Comparison of ENCODE assay signal across 16 cellular contexts in the genomic region with DNA sequence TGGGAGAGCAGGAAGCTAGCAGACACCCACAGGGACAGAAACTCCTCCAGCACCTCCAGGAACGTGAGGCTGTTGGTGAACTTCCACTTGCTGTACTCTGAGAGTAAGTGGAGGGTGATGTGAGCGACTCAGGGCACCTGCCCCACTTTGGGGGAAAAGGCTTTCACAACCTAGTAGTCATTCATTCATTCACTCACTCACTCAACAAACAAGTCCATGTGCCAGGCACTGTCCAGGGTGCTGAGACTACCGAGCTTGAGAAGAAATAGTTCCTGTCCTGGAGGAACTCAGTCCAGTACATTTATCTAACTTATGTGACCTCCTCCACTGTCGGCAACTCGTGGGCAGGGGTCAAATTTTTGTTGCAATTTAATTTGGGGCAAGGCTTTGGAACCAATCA. TPM values are rescaled to one million over a fixed set of nuclear protein-coding genes. Genes with fewer than 3 reads are reported as not detected.
A peak's percentile ranks its signal among the peaks of the same experiment; 100 is the strongest.
DNase-seq lines count a peak whose midpoint lies in the region; ATAC-seq, FAIRE-seq and TF ChIP-seq lines count a peak whose summit lies in the region.
"Had no signal": no experiment of that assay in that cellular context is flagged by ENCODE, and none has a peak within 500 bp of the region (broad histone marks: within the 10 kb centered on the region; RNA-seq: fewer than 3 reads in every experiment).

No MANE protein-coding gene starts in this region.

- H3K4me3 ChIP-seq in NB4 (ENCODE audit: low read depth, low read length) (no peak overlapping the region), bronchial epithelial cell (ENCODE audit: low read depth, low read length) (no peak overlapping the region), mesenchymal stem cell (ENCODE audit: insufficient read depth in 1 of 2, low read depth in 1 of 2, low read length in 2 of 2) (no peak overlapping the region), smooth muscle cell (no peak overlapping the region)
- H3K4me3 ChIP-seq: body of pancreas, ovary, upper lobe of left lung had no signal

- H4K8ac ChIP-seq in mesenchymal stem cell (ENCODE audit: low read length): no peak overlapping the region

- no peak overlapping the region for H2BK5ac ChIP-seq in mesenchymal stem cell (ENCODE audit: low read depth, low read length, poor library complexity, severe bottlenecking)

- TF ChIP-seq CTCF in NB4 (IDR thresholded peaks at IDR 0.05; ENCODE audit: low read depth, low read length) (no peak), bronchial epithelial cell (IDR thresholded peaks at IDR 0.05; ENCODE audit: insufficient read depth, low read length, severe bottlenecking) (no peak), smooth muscle cell (IDR thresholded peaks at IDR 0.05; ENCODE audit: borderline replicate concordance, insufficient read depth, poor library complexity, severe bottlenecking) (no peak)

- H3K79me2 ChIP-seq in smooth muscle cell (ENCODE audit: low read depth): no peaks in the 10 kb centered on the region

- no peak overlapping the region for H2BK120ac ChIP-seq in mesenchymal stem cell (ENCODE audit: low read depth, low read length)

- H3K79me1 ChIP-seq in mesenchymal stem cell (replicated peaks; ENCODE audit: low read length, poor library complexity, severe bottlenecking): no peaks in the 10 kb centered on the region

- no peaks in the 10 kb centered on the region for H4K20me1 ChIP-seq in smooth muscle cell (ENCODE audit: low read depth)

- no peak overlapping the region for H3K18ac ChIP-seq in mesenchymal stem cell (ENCODE audit: low read depth in 1 of 2, low read length in 2 of 2)

- no peak overlapping the region for H4K91ac ChIP-seq in mesenchymal stem cell (ENCODE audit: low read length)

- no peak overlapping the region for H2BK12ac ChIP-seq in mesenchymal stem cell (ENCODE audit: low read length in 2 of 2)

- no peaks in the 10 kb centered on the region for H3F3A ChIP-seq in smooth muscle cell (ENCODE audit: low read depth)

- no peak overlapping the region for H3K23ac ChIP-seq in mesenchymal stem cell (ENCODE audit: low read length in 2 of 2)

- FAIRE-seq in bronchial epithelial cell (lab: Jason Lieb, UNC): peak; percentile 73

- H3K27me3 ChIP-seq in bronchial epithelial cell (ENCODE audit: control insufficient read depth, insufficient read depth, low read length) (no peaks in the 10 kb centered on the region), mesenchymal stem cell (ENCODE audit: control insufficient read depth in 1 of 2, insufficient read depth in 1 of 2, low read length in 2 of 2) (peaks cover 12% of the 10 kb centered on the region in 2 experiments), smooth muscle cell (ENCODE audit: low read depth) (no peaks in the 10 kb centered on the region)
- H3K27me3 ChIP-seq: body of pancreas, ovary, upper lobe of left lung had no signal

- WGBS in mesenchymal stem cell: 61% methylated on average over 5 of the region's 5 CpGs
- 71% methylated on average over 5 of the region's 5 CpGs for WGBS in smooth muscle cell (ENCODE audit: low lambda C conversion rate)

- H3K27ac ChIP-seq in mesenchymal stem cell (ENCODE audit: low read length, poor library complexity, severe bottlenecking) (no peak overlapping the region), smooth muscle cell (ENCODE audit: low read depth) (no peak overlapping the region)
- H3K27ac ChIP-seq: body of pancreas, ovary, upper lobe of left lung, WERI-Rb-1 had no signal

- H3K9me3 ChIP-seq in mesenchymal stem cell (ENCODE audit: control insufficient read depth, low read length): no peaks in the 10 kb centered on the region
- H3K9me3 ChIP-seq in smooth muscle cell (replicated peaks; ENCODE audit: low read depth): no peaks in the 10 kb centered on the region
- H3K9me3 ChIP-seq: body of pancreas, ovary, upper lobe of left lung had no signal

- H2AFZ ChIP-seq in mesenchymal stem cell (ENCODE audit: low read depth, low read length) (no peak overlapping the region), smooth muscle cell (ENCODE audit: low read depth) (no peak overlapping the region)

- H3K36me3 ChIP-seq in bronchial epithelial cell (ENCODE audit: control insufficient read depth, insufficient read depth, low read length) (no peaks in the 10 kb centered on the region), mesenchymal stem cell (ENCODE audit: control insufficient read depth in 1 of 2, insufficient read depth in 2 of 2, low read depth in 1 of 2, low read length in 2 of 2) (no peaks in the 10 kb centered on the region), smooth muscle cell (ENCODE audit: low read depth) (no peaks in the 10 kb centered on the region)
- H3K36me3 ChIP-seq: ovary, upper lobe of left lung, WERI-Rb-1 had no signal

- H2BK15ac ChIP-seq in mesenchymal stem cell (ENCODE audit: low read depth, poor library complexity, severe bottlenecking): no peak overlapping the region

- DNase-seq in DMS53 (lab: John Stamatoyannopoulos, UW): peak; percentile 32
- DNase-seq in DMS53 treated with DMSO at 0.1 percent for 48 hours (lab: John Stamatoyannopoulos, UW; ENCODE audit: unreplicated experiment): no peak
- DNase-seq in NB4 (ENCODE audit: low read depth): peak; percentile 48
- peak; percentile 4 for DNase-seq in bronchial epithelial cell (ENCODE audit: low read depth)
- peak; percentile 12 for DNase-seq in mesenchymal stem cell
- DNase-seq in smooth muscle cell (lab: John Stamatoyannopoulos, UW; ENCODE audit: unreplicated experiment): no peak
- no peak for DNase-seq in stimulated activated CD4-positive, alpha-beta T cell treated with anti-CD3 and anti-CD28 coated beads, Interleukin-12 subunit alpha, Interleukin-12 subunit beta, amount 100 ng/mL, for 4 hours
- DNase-seq: 8988T, body of pancreas, COR-L47, NCI-H1105, SIG-M5, upper lobe of left lung, WERI-Rb-1 had no signal

- no peak overlapping the region for H3K4ac ChIP-seq in mesenchymal stem cell (ENCODE audit: low read depth in 1 of 2, low read length in 2 of 2)

- no peak overlapping the region for H3K14ac ChIP-seq in mesenchymal stem cell (ENCODE audit: low read length in 2 of 2)

- peaks cover 2% of the 10 kb centered on the region for H3K4me1 ChIP-seq in mesenchymal stem cell (ENCODE audit: control insufficient read depth, insufficient read depth, low read depth, low read length)
- H3K4me1 ChIP-seq in smooth muscle cell (ENCODE audit: low read depth): no peaks in the 10 kb centered on the region
- H3K4me1 ChIP-seq: body of pancreas, upper lobe of left lung had no signal

- H2AK5ac ChIP-seq in mesenchymal stem cell (ENCODE audit: low read length, severe bottlenecking): no peak overlapping the region

- no peak for TF ChIP-seq POLR2A in NB4 (IDR thresholded peaks at IDR 0.05; ENCODE audit: extremely low read depth, insufficient read length)

- H3K9ac ChIP-seq in mesenchymal stem cell (ENCODE audit: low read length) (no peak overlapping the region), smooth muscle cell (ENCODE audit: low read depth) (no peak overlapping the region)

- no peak for ATAC-seq in HG03442 (IDR thresholded peaks at IDR 0.05; ENCODE audit: unreplicated experiment)
- ATAC-seq: body of pancreas had no signal

- H3K4me2 ChIP-seq in mesenchymal stem cell (ENCODE audit: low read length, poor library complexity, severe bottlenecking): no peak overlapping the region
- no peak overlapping the region for H3K4me2 ChIP-seq in smooth muscle cell

RNA-seq across cellular contexts. Expression of a gene that starts 26.6 kb away (rescaled TPM):
- total RNA-seq in bronchial epithelial cell (1.3 TPM in 2 replicates), smooth muscle cell (5.8 and 20.6 TPM in 2 replicates)
- polyA plus RNA-seq in mesenchymal stem cell (2013, experiment 1 of 2): 1.2 TPM
- polyA plus RNA-seq in mesenchymal stem cell (2013, experiment 2 of 2): 1.2 TPM
- 9.7 and 21.7 TPM in 2 replicates for polyA plus RNA-seq in smooth muscle cell

Comparison
In these comparisons a context has a peak if more than half of its experiments do, and no peak if none do; other contexts are left out.
1. DNase-seq: peak in DMS53 (single experiment), NB4 (single experiment), bronchial epithelial cell (single experiment) and mesenchymal stem cell (single experiment); none in DMS53 treated with DMSO at 0.1 percent for 48 hours (single experiment), smooth muscle cell (single experiment) and stimulated activated CD4-positive, alpha-beta T cell treated with anti-CD3 and anti-CD28 coated beads, Interleukin-12 subunit alpha, Interleukin-12 subunit beta, amount 100 ng/mL, for 4 hours (single experiment).